ENCODE assay signal across 22 cellular contexts in genomic region chr15:69715205-69715604, GRCh38.
DNase-seq lines count a peak whose midpoint lies in the region; ATAC-seq and TF ChIP-seq lines count a peak whose summit lies in the region.
"Had no signal": no experiment of that assay in that cellular context is flagged by ENCODE, and none has a peak within 500 bp of the region (broad histone marks: within the 10 kb centered on the region; RNA-seq: fewer than 3 reads in every experiment).

No MANE protein-coding gene starts in this region.

- H3K4me3 Mint-ChIP-seq in T-helper 1 cell treated with Interleukin-12 subunit alpha and Interleukin-12 subunit beta and Interleukin-4 antibody, amounts not matched to agents 30 μg/mL and 1 μg/mL, for 36 hours, result peak overlapping the region; percentile 31
- H3K4me3 Mint-ChIP-seq in Calu3 (ENCODE audit: low read depth, unreplicated experiment) (no peak overlapping the region), neural crest cell (no peak overlapping the region)
- H3K4me3 Mint-ChIP-seq in activated T-helper 2 cell treated with anti-CD3 and anti-CD28 coated beads, Interferon-gamma antibody, Interleukin-2, Interleukin-4, amounts not matched to agents 10 μg/mL and 5 μg/mL and 100 μg/mL, durations not matched to agents 14 hours and 24 hours and 36 hours (ENCODE audit: low read depth), result peak overlapping the region; percentile 11

- peaks cover 9% of the 10 kb centered on the region for H3K9me3 Mint-ChIP-seq in T-helper 1 cell treated with Interleukin-12 subunit alpha and Interleukin-12 subunit beta and Interleukin-4 antibody, amounts not matched to agents 30 μg/mL and 1 μg/mL, for 36 hours
- peaks cover 4% of the 10 kb centered on the region for H3K9me3 Mint-ChIP-seq in Calu3 (ENCODE audit: low read depth, unreplicated experiment)
- H3K9me3 Mint-ChIP-seq in activated T-helper 2 cell treated with anti-CD3 and anti-CD28 coated beads, Interferon-gamma antibody, Interleukin-2, Interleukin-4, amounts not matched to agents 10 μg/mL and 5 μg/mL and 100 μg/mL, durations not matched to agents 14 hours and 24 hours and 36 hours, result peaks cover 11% of the 10 kb centered on the region
- peaks cover 2% of the 10 kb centered on the region for H3K9me3 Mint-ChIP-seq in neural crest cell

- BruUV-seq in Calu3 (replicated peaks; lab: Mats Ljungman, UMichigan), result no TSS peak

- TF ChIP-seq CTCF in Calu3 (IDR thresholded peaks at IDR 0.05; ENCODE audit: unreplicated experiment) (no peak), neural crest cell (conservative IDR thresholded peaks at IDR 0.05) (no peak)

- H3K27me3 Mint-ChIP-seq in T-helper 1 cell treated with Interleukin-12 subunit alpha and Interleukin-12 subunit beta and Interleukin-4 antibody, amounts not matched to agents 30 μg/mL and 1 μg/mL, for 36 hours (ENCODE audit: low read depth), result peaks cover 55% of the 10 kb centered on the region
- H3K27me3 Mint-ChIP-seq in Calu3 (ENCODE audit: unreplicated experiment), result peaks cover 14% of the 10 kb centered on the region
- H3K27me3 Mint-ChIP-seq in activated T-helper 2 cell treated with anti-CD3 and anti-CD28 coated beads, Interferon-gamma antibody, Interleukin-2, Interleukin-4, amounts not matched to agents 10 μg/mL and 5 μg/mL and 100 μg/mL, durations not matched to agents 14 hours and 24 hours and 36 hours (ENCODE audit: low read depth), result peaks cover 5% of the 10 kb centered on the region
- H3K27me3 Mint-ChIP-seq in neural crest cell (ENCODE audit: low read depth), result peaks cover 10% of the 10 kb centered on the region
- H3K27me3 Mint-ChIP-seq: activated naive CD8-positive, alpha-beta T cell; activated T-cell treated with anti-CD3 and anti-CD28 coated beads, Interleukin-2, amount 50 U/mL, for 24 hours had no signal

- peaks cover 60% of the 10 kb centered on the region for H3K4me1 Mint-ChIP-seq in T-helper 1 cell treated with Interleukin-12 subunit alpha and Interleukin-12 subunit beta and Interleukin-4 antibody, amounts not matched to agents 30 μg/mL and 1 μg/mL, for 36 hours (ENCODE audit: low read depth)
- H3K4me1 Mint-ChIP-seq in Calu3 (ENCODE audit: low read depth, unreplicated experiment) (peaks cover 26% of the 10 kb centered on the region), neural crest cell (peaks cover 3% of the 10 kb centered on the region)
- H3K4me1 Mint-ChIP-seq in activated T-helper 2 cell treated with anti-CD3 and anti-CD28 coated beads, Interferon-gamma antibody, Interleukin-2, Interleukin-4, amounts not matched to agents 10 μg/mL and 5 μg/mL and 100 μg/mL, durations not matched to agents 14 hours and 24 hours and 36 hours (ENCODE audit: low read depth), result peaks cover 70% of the 10 kb centered on the region

- H3K27ac Mint-ChIP-seq in T-helper 1 cell treated with Interleukin-12 subunit alpha and Interleukin-12 subunit beta and Interleukin-4 antibody, amounts not matched to agents 30 μg/mL and 1 μg/mL, for 36 hours, result peak overlapping the region; percentile 6
- H3K27ac Mint-ChIP-seq in Calu3 (ENCODE audit: unreplicated experiment), result peak overlapping the region; percentile 9
- H3K27ac Mint-ChIP-seq in activated T-helper 2 cell treated with anti-CD3 and anti-CD28 coated beads, Interferon-gamma antibody, Interleukin-2, Interleukin-4, amounts not matched to agents 10 μg/mL and 5 μg/mL and 100 μg/mL, durations not matched to agents 14 hours and 24 hours and 36 hours, result peak overlapping the region; percentile 52
- H3K27ac Mint-ChIP-seq in neural crest cell (ENCODE audit: unreplicated experiment), result peak overlapping the region; percentile 8

- peaks cover 9% of the 10 kb centered on the region for H3K36me3 Mint-ChIP-seq in T-helper 1 cell treated with Interleukin-12 subunit alpha and Interleukin-12 subunit beta and Interleukin-4 antibody, amounts not matched to agents 30 μg/mL and 1 μg/mL, for 36 hours (ENCODE audit: low read depth)
- H3K36me3 Mint-ChIP-seq in Calu3 (ENCODE audit: insufficient read depth, unreplicated experiment), result peaks cover 8% of the 10 kb centered on the region
- peaks cover 12% of the 10 kb centered on the region for H3K36me3 Mint-ChIP-seq in activated T-helper 2 cell treated with anti-CD3 and anti-CD28 coated beads, Interferon-gamma antibody, Interleukin-2, Interleukin-4, amounts not matched to agents 10 μg/mL and 5 μg/mL and 100 μg/mL, durations not matched to agents 14 hours and 24 hours and 36 hours (ENCODE audit: low read depth)
- H3K36me3 Mint-ChIP-seq in neural crest cell (ENCODE audit: low read depth), result no peaks in the 10 kb centered on the region

- no peak for DNase-seq in T-helper 1 cell
- DNase-seq in Calu3, result no peak
- DNase-seq in activated T-helper 2 cell treated with anti-CD3 and anti-CD28 coated beads, Interferon-gamma antibody, Interleukin-2, Interleukin-4, amounts not matched to agents 10 μg/mL and 5 μg/mL and 100 μg/mL, durations not matched to agents 14 hours and 24 hours and 36 hours (ENCODE audit: low spot score), result no peak
- no peak for DNase-seq in neural crest cell (ENCODE audit: low read depth, low spot score)
- DNase-seq in DMS 273 (lab: John Stamatoyannopoulos, UW; ENCODE audit: unreplicated experiment), result no peak
- no peak for DNase-seq in activated CD8-positive, alpha-beta memory T cell treated with anti-CD3 and anti-CD28 coated beads for 24 hours
- DNase-seq: activated CD4-positive, alpha-beta T cell treated with anti-CD3 and anti-CD28 coated beads for 48 hours; activated T-cell treated with anti-CD3 and anti-CD28 coated beads, Interleukin-2, amount 50 U/mL, for 24 hours; Caco-2; EL; foreskin keratinocyte; GOT3; hippocampal formation; Kasumi-1; mucosa of descending colon; NCI-H1048; NCI-H2029; NCI-H2227 treated with DMSO at 0.1 percent for 48 hours had no signal

- intact Hi-C loops in Calu3 (cut with micrococcal nuclease; ENCODE audit: unreplicated experiment), result no loop called here
- intact Hi-C loops in activated T-helper 2 cell treated with anti-CD3 and anti-CD28 coated beads, Interferon-gamma antibody, Interleukin-2, Interleukin-4, amounts not matched to agents 10 μg/mL and 5 μg/mL and 100 μg/mL, durations not matched to agents 14 hours and 24 hours and 36 hours (cut with micrococcal nuclease), result loop anchor here (10.0 kb wide), 1 partner anchor 550 kb away; no protein-coding TSS in a partner anchor

- no peak for ATAC-seq in HG03175 (IDR thresholded peaks at IDR 0.05; ENCODE audit: unreplicated experiment)
- ATAC-seq: foreskin keratinocyte, mucosa of descending colon, Right ventricle myocardium inferior had no signal

- CTCF ChIA-PET in Calu3 (lab: Charles Lee), result no interaction called here

Comparison
In these comparisons a context has a peak if more than half of its experiments do, and no peak if none do; other contexts are left out.
1. H3K4me3 Mint-ChIP-seq: peak in T-helper 1 cell treated with Interleukin-12 subunit alpha and Interleukin-12 subunit beta and Interleukin-4 antibody, amounts not matched to agents 30 μg/mL and 1 μg/mL, for 36 hours (single experiment) and activated T-helper 2 cell treated with anti-CD3 and anti-CD28 coated beads, Interferon-gamma antibody, Interleukin-2, Interleukin-4, amounts not matched to agents 10 μg/mL and 5 μg/mL and 100 μg/mL, durations not matched to agents 14 hours and 24 hours and 36 hours (single experiment); none in Calu3 (single experiment) and neural crest cell (single experiment).
2. Peak in every context shown above with its lines, with median percentiles within 50 percentile points of each other: H3K27ac Mint-ChIP-seq.